1 cellular context compared by ENCODE assay signal in the genomic region with DNA sequence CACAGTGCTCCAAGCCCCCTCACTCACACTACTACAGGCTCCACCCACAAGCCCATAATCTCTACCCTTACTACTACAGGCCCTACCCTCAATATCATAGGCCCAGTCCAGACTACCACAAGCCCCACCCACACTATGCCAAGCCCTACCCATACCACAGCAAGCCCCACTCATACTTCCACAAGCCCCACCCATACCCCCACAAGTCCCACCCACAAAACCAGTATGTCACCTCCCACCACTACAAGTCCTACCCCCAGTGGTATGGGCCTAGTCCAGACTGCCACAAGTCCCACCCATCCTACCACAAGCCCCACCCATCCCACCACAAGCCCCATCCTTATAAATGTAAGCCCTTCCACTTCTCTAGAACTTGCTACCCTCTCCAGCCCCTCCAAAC.
TF ChIP-seq lines count a peak whose summit lies in the region.

No MANE protein-coding gene starts in this region.

TF ChIP-seq in WTC11, 78 proteins besides CTCF, POLR2A, EP300 and RAD21 (continued from another document):
- TF ChIP-seq, protein P1, sequence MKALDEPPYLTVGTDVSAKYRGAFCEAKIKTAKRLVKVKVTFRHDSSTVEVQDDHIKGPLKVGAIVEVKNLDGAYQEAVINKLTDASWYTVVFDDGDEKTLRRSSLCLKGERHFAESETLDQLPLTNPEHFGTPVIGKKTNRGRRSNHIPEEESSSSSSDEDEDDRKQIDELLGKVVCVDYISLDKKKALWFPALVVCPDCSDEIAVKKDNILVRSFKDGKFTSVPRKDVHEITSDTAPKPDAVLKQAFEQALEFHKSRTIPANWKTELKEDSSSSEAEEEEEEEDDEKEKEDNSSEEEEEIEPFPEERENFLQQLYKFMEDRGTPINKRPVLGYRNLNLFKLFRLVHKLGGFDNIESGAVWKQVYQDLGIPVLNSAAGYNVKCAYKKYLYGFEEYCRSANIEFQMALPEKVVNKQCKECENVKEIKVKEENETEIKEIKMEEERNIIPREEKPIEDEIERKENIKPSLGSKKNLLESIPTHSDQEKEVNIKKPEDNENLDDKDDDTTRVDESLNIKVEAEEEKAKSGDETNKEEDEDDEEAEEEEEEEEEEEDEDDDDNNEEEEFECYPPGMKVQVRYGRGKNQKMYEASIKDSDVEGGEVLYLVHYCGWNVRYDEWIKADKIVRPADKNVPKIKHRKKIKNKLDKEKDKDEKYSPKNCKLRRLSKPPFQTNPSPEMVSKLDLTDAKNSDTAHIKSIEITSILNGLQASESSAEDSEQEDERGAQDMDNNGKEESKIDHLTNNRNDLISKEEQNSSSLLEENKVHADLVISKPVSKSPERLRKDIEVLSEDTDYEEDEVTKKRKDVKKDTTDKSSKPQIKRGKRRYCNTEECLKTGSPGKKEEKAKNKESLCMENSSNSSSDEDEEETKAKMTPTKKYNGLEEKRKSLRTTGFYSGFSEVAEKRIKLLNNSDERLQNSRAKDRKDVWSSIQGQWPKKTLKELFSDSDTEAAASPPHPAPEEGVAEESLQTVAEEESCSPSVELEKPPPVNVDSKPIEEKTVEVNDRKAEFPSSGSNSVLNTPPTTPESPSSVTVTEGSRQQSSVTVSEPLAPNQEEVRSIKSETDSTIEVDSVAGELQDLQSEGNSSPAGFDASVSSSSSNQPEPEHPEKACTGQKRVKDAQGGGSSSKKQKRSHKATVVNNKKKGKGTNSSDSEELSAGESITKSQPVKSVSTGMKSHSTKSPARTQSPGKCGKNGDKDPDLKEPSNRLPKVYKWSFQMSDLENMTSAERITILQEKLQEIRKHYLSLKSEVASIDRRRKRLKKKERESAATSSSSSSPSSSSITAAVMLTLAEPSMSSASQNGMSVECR (CRISPR knock-in tag; IDR thresholded peaks at IDR 0.05; ENCODE audit: borderline replicate concordance): no peak
- TF ChIP-seq, protein P2, sequence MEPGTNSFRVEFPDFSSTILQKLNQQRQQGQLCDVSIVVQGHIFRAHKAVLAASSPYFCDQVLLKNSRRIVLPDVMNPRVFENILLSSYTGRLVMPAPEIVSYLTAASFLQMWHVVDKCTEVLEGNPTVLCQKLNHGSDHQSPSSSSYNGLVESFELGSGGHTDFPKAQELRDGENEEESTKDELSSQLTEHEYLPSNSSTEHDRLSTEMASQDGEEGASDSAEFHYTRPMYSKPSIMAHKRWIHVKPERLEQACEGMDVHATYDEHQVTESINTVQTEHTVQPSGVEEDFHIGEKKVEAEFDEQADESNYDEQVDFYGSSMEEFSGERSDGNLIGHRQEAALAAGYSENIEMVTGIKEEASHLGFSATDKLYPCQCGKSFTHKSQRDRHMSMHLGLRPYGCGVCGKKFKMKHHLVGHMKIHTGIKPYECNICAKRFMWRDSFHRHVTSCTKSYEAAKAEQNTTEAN (CRISPR knock-in tag; IDR thresholded peaks at IDR 0.05): no peak
